Comparison of ENCODE assay signal across 13 cellular contexts in genomic region chr2:239329972-239330572, GRCh38.
DNase-seq lines count a peak whose midpoint lies in the region; ATAC-seq and TF ChIP-seq lines count a peak whose summit lies in the region.
"Had no signal": no experiment of that assay in that cellular context is flagged by ENCODE, and none has a peak within 500 bp of the region (broad histone marks: within the 10 kb centered on the region; RNA-seq: fewer than 3 reads in every experiment).

No MANE protein-coding gene starts in this region.

- H2AFZ ChIP-seq in MM.1S (ENCODE audit: low read length) = no peak overlapping the region

- H3K27me3 ChIP-seq in CD4-positive, CD25-positive, alpha-beta regulatory T cell (ENCODE audit: control insufficient read depth, insufficient read depth, low read length) = no peaks in the 10 kb centered on the region
- H3K27me3 ChIP-seq in rectal smooth muscle tissue (ENCODE audit: control insufficient read depth, insufficient read depth, low read length) = no peaks in the 10 kb centered on the region
- H3K27me3 ChIP-seq in MM.1S (replicated peaks; ENCODE audit: insufficient read depth, low read length) = no peaks in the 10 kb centered on the region

- peaks cover 3 to 60% (median 31%) of the 10 kb centered on the region in 4 donors for H3K4me1 Mint-ChIP-seq in CD4-positive, CD25-positive, alpha-beta regulatory T cell
- H3K4me1 Mint-ChIP-seq in naive thymus-derived CD8-positive, alpha-beta T cell = peaks cover 26 to 64% (median 55%) of the 10 kb centered on the region in 4 donors

- H3K27me3 Mint-ChIP-seq in CD4-positive, CD25-positive, alpha-beta regulatory T cell = no peaks in the 10 kb centered on the region
- no peaks in the 10 kb centered on the region for H3K27me3 Mint-ChIP-seq in naive thymus-derived CD8-positive, alpha-beta T cell
- H3K27me3 Mint-ChIP-seq: B cell; stimulated activated memory B cell treated with anti-CD40 and anti-IgM and Interleukin-4, amounts not matched to agents 10 μg/mL and 1 μg/mL and 100 μg/mL, for 72 hours had no signal

- H3K36me3 ChIP-seq in CD4-positive, CD25-positive, alpha-beta regulatory T cell (ENCODE audit: control insufficient read depth, insufficient read depth, low read length) = no peaks in the 10 kb centered on the region
- no peaks in the 10 kb centered on the region for H3K36me3 ChIP-seq in rectal smooth muscle tissue (ENCODE audit: control insufficient read depth, insufficient read depth, low read length)
- H3K36me3 ChIP-seq in MM.1S (replicated peaks; ENCODE audit: insufficient read depth, low read length) = no peaks in the 10 kb centered on the region

- DNase-seq in CD4-positive, CD25-positive, alpha-beta regulatory T cell = no peak
- DNase-seq in SHP77 (lab: John Stamatoyannopoulos, UW) (peak; percentile 41 to 47), left ventricle myocardium superior (peak; percentile 77), MM.1S (no peak), ACHN (no peak)
- no peak for DNase-seq in naive thymus-derived CD8-positive, alpha-beta T cell
- DNase-seq: amygdala, NCI-H524 treated with DMSO at 0.1 percent for 48 hours had no signal

- H4K20me1 ChIP-seq in MM.1S (ENCODE audit: insufficient read depth, low read length) = no peaks in the 10 kb centered on the region

- H3K4me2 ChIP-seq in MM.1S (ENCODE audit: low read depth, low read length) = no peak overlapping the region

- no peak overlapping the region for H3K27ac ChIP-seq in CD4-positive, CD25-positive, alpha-beta regulatory T cell (ENCODE audit: insufficient read depth, low read length, poor library complexity, severe bottlenecking)
- H3K27ac ChIP-seq in rectal smooth muscle tissue (ENCODE audit: low read depth, low read length) = peak overlapping the region; percentile 98
- no peak overlapping the region for H3K27ac ChIP-seq in MM.1S (ENCODE audit: low read length)
- H3K27ac ChIP-seq: RWPE1 had no signal

- in situ Hi-C loops in ACHN (cut with HindIII; ENCODE audit: low pct_ligation_motif_present, low pct_unique_long_range_greater_than_20kb, low sequenced_read_pairs) = no loop called here

- no peaks in the 10 kb centered on the region for H3K9me2 ChIP-seq in MM.1S (replicated peaks; ENCODE audit: insufficient read depth, low read length)

- H3K79me2 ChIP-seq in MM.1S (ENCODE audit: low read length) = peaks cover 74% of the 10 kb centered on the region

- peaks cover 34% of the 10 kb centered on the region for H3F3A ChIP-seq in MM.1S (ENCODE audit: insufficient read depth, low read length)

- peak overlapping the region in 2 of 3 donors; percentile 20 to 23 for H3K27ac Mint-ChIP-seq in CD4-positive, CD25-positive, alpha-beta regulatory T cell
- H3K27ac Mint-ChIP-seq in naive thymus-derived CD8-positive, alpha-beta T cell = peak overlapping the region in 4 of 10 donors; percentile 31 to 80 (median 63)
- H3K27ac Mint-ChIP-seq: B cell; stimulated activated memory B cell treated with anti-CD40 and anti-IgM and Interleukin-4, amounts not matched to agents 10 μg/mL and 1 μg/mL and 100 μg/mL, for 72 hours had no signal

- TF ChIP-seq CTCF in MM.1S (IDR thresholded peaks at IDR 0.05; ENCODE audit: low read length) = no peak

- POLR2A ChIA-PET in naive thymus-derived CD8-positive, alpha-beta T cell (lab: Charles Lee) = interaction anchor here (1.6 to 2.4 kb wide), 2 partner anchors 8 to 51 kb away, joined by 5 to 13 read pairs; no protein-coding TSS in a partner anchor

- ATAC-seq in CD4-positive, CD25-positive, alpha-beta regulatory T cell (ENCODE audit: low read depth in 2 of 2) = no peak
- ATAC-seq in left ventricle myocardium superior (peak; percentile 2), GM21515 (IDR thresholded peaks at IDR 0.05; ENCODE audit: unreplicated experiment) (no peak)
- ATAC-seq in naive thymus-derived CD8-positive, alpha-beta T cell = no peak
- ATAC-seq: stimulated activated memory B cell treated with anti-CD40 and anti-IgM and Interleukin-4, amounts not matched to agents 10 μg/mL and 1 μg/mL and 100 μg/mL, for 72 hours had no signal

- H3K36me3 Mint-ChIP-seq in CD4-positive, CD25-positive, alpha-beta regulatory T cell = peaks cover 6% of the 10 kb centered on the region
- H3K36me3 Mint-ChIP-seq in naive thymus-derived CD8-positive, alpha-beta T cell = peaks cover 0 to 2% (median 0%) of the 10 kb centered on the region in 3 donors

- H3K9me3 Mint-ChIP-seq in CD4-positive, CD25-positive, alpha-beta regulatory T cell = peaks cover 0 to 3% (median 0%) of the 10 kb centered on the region in 7 donors
- H3K9me3 Mint-ChIP-seq in naive thymus-derived CD8-positive, alpha-beta T cell = peaks cover 0 to 1% (median 0%) of the 10 kb centered on the region in 9 donors
- H3K9me3 Mint-ChIP-seq: stimulated activated memory B cell treated with anti-CD40 and anti-IgM and Interleukin-4, amounts not matched to agents 10 μg/mL and 1 μg/mL and 100 μg/mL, for 72 hours had no signal

- no peak overlapping the region for H3K4me3 Mint-ChIP-seq in CD4-positive, CD25-positive, alpha-beta regulatory T cell
- H3K4me3 Mint-ChIP-seq in naive thymus-derived CD8-positive, alpha-beta T cell = peak overlapping the region in 1 of 10 donors; percentile 30
- H3K4me3 Mint-ChIP-seq: B cell; stimulated activated memory B cell treated with anti-CD40 and anti-IgM and Interleukin-4, amounts not matched to agents 10 μg/mL and 1 μg/mL and 100 μg/mL, for 72 hours had no signal

- H3K9ac ChIP-seq in rectal smooth muscle tissue (ENCODE audit: low read length) (no peak overlapping the region), MM.1S (ENCODE audit: low read length) (no peak overlapping the region)

- no peak overlapping the region for H3K4me3 ChIP-seq in CD4-positive, CD25-positive, alpha-beta regulatory T cell (ENCODE audit: low read depth, low read length)
- H3K4me3 ChIP-seq in rectal smooth muscle tissue (ENCODE audit: low read length) (peak overlapping the region; percentile 14), MM.1S (ENCODE audit: low read length) (no peak overlapping the region)

- intact Hi-C loops in left ventricle myocardium superior (cut with micrococcal nuclease) = no loop called here

- H3K9me3 ChIP-seq in CD4-positive, CD25-positive, alpha-beta regulatory T cell (ENCODE audit: control insufficient read depth in 2 of 2, low read length in 2 of 2) = no peaks in the 10 kb centered on the region
- no peaks in the 10 kb centered on the region for H3K9me3 ChIP-seq in MM.1S (replicated peaks; ENCODE audit: insufficient read depth, low read length)

- peaks cover 34% of the 10 kb centered on the region for H3K4me1 ChIP-seq in CD4-positive, CD25-positive, alpha-beta regulatory T cell (ENCODE audit: control insufficient read depth, insufficient read depth, low read length, poor library complexity, severe bottlenecking)
- H3K4me1 ChIP-seq in rectal smooth muscle tissue (ENCODE audit: control insufficient read depth, insufficient read depth, low read length) = peaks cover 48% of the 10 kb centered on the region
- H3K4me1 ChIP-seq in MM.1S (ENCODE audit: low read length) = peaks cover 33% of the 10 kb centered on the region

Comparison
In these comparisons a context has a peak if more than half of its experiments do, and no peak if none do; other contexts are left out.
1. DNase-seq: peak in SHP77 (2 of 2) and left ventricle myocardium superior (single experiment); none in CD4-positive, CD25-positive, alpha-beta regulatory T cell (0 of 3), naive thymus-derived CD8-positive, alpha-beta T cell (0 of 10), MM.1S (single experiment) and ACHN (single experiment).